11 cellular contexts compared by ENCODE assay signal in the genomic region with DNA sequence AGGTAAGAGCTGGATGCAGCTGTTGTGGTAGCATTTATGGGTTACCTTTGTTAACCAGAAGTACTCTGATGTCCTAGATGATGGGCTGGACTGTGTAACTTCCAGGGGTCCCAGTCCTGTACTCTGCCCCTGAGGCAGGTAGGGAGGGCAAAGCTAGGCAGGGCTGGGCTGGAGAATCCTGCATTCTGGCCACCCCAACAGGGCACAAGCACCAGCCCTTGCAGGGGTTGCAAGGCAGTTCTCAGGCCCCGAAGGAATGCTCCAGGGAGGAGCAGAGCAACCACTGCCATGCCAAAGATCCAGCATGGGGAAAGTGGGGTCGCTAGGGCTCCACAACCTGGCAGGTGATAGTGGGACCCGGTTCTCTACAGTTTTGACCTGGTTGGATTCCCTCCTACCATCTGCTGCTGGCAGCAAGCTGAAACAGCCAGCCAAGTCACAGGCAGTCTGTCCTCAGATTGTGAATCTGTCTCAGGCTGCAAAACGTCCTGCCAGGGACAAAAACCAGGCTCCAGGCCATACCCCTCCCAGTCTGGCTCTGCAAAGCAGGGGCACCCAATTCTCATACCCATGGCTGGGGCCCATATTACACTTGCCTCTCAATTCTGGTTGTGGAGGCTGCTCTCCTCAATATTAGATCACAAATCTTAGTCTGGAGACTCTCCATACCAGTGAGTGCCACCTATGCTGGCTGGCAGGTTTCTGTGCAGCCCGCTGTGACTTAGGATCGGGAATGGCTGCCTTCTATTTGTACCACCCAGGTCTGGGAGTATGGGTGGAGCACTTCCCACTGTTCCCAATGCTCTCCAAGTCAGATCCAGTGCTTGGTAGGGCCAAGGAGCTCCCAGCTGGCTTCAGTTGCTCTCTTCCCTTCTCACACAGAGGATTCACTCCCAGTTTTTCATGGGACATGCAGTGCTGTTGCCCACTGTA.
DNase-seq lines count a peak whose midpoint lies in the region; ATAC-seq and TF ChIP-seq lines count a peak whose summit lies in the region.
"Had no signal": no experiment of that assay in that cellular context is flagged by ENCODE, and none has a peak within 500 bp of the region (broad histone marks: within the 10 kb centered on the region; RNA-seq: fewer than 3 reads in every experiment).

No MANE protein-coding gene starts in this region.

- peak overlapping the region in 1 of 5 donors; percentile 19 for H3K9ac ChIP-seq in subcutaneous abdominal adipose tissue (ENCODE audit: low read length in 5 of 5)

- no peak overlapping the region for H3K4me3 ChIP-seq in subcutaneous abdominal adipose tissue (ENCODE audit: low read depth in 1 of 5, low read length in 5 of 5)
- H3K4me3 ChIP-seq: body of pancreas had no signal

- peak overlapping the region; percentile 24 for H3K27ac ChIP-seq in subcutaneous abdominal adipose tissue (ENCODE audit: low read depth, low read length)
- H3K27ac ChIP-seq: body of pancreas, neutrophil had no signal

- H3K4me1 ChIP-seq in subcutaneous abdominal adipose tissue (ENCODE audit: control insufficient read depth in 5 of 5, insufficient read depth in 5 of 5, low read length in 5 of 5) = peaks cover 2 to 21% (median 11%) of the 10 kb centered on the region in 5 donors
- H3K4me1 ChIP-seq: body of pancreas had no signal

- H3K4me3 Mint-ChIP-seq in activated T-cell treated with anti-CD3 and anti-CD28 coated beads, Interleukin-2, amount 50 U/mL, for 72 hours = no peak overlapping the region
- H3K4me3 Mint-ChIP-seq in brain = no peak overlapping the region

- ATAC-seq in activated T-cell treated with anti-CD3 and anti-CD28 coated beads, Interleukin-2, amount 50 U/mL, for 72 hours (replicated peaks in 1 of 2) = no peak
- ATAC-seq in left colon = no peak
- ATAC-seq: body of pancreas had no signal

- TF ChIP-seq CTCF in brain (conservative IDR thresholded peaks at IDR 0.05) = no peak

- no peaks in the 10 kb centered on the region for H3K27me3 Mint-ChIP-seq in activated T-cell treated with anti-CD3 and anti-CD28 coated beads, Interleukin-2, amount 50 U/mL, for 72 hours (ENCODE audit: low read depth)
- no peaks in the 10 kb centered on the region for H3K27me3 Mint-ChIP-seq in brain

- H3K9me3 Mint-ChIP-seq in activated T-cell treated with anti-CD3 and anti-CD28 coated beads, Interleukin-2, amount 50 U/mL, for 72 hours = no peaks in the 10 kb centered on the region
- peaks cover 0 to 2% (median 0%) of the 10 kb centered on the region in 5 experiments for H3K9me3 Mint-ChIP-seq in brain

- peaks cover 40% of the 10 kb centered on the region for H3K4me1 Mint-ChIP-seq in activated T-cell treated with anti-CD3 and anti-CD28 coated beads, Interleukin-2, amount 50 U/mL, for 72 hours (ENCODE audit: low read depth)
- peaks cover 5% of the 10 kb centered on the region for H3K4me1 Mint-ChIP-seq in brain

- no peak for DNase-seq in activated T-cell treated with anti-CD3 and anti-CD28 coated beads, Interleukin-2, amount 50 U/mL, for 72 hours
- DNase-seq in activated T-cell treated with anti-CD3 and anti-CD28 coated beads, Interleukin-2, amount 50 U/mL, for 1 hour = no peak
- DNase-seq in inferior parietal cortex (ENCODE audit: extremely low spot score) (peak; percentile 5), glomerular visceral epithelial cell (ENCODE audit: extremely low spot score) (no peak), left colon (no peak)
- no peak for DNase-seq in activated CD4-positive, CD25-positive, alpha-beta regulatory T cell (lab: John Stamatoyannopoulos, UW)
- DNase-seq: body of pancreas, SHP77 treated with DMSO at 0.1 percent for 48 hours had no signal

- peak overlapping the region; percentile 44 for H3K27ac Mint-ChIP-seq in activated T-cell treated with anti-CD3 and anti-CD28 coated beads, Interleukin-2, amount 50 U/mL, for 72 hours
- H3K27ac Mint-ChIP-seq in brain = peak overlapping the region in 4 of 5 experiments; percentile 40 to 67 (median 60)

- intact Hi-C loops in left colon (cut with DNase I, micrococcal nuclease) = no loop called here

- no peaks in the 10 kb centered on the region for H3K27me3 ChIP-seq in subcutaneous abdominal adipose tissue (ENCODE audit: control insufficient read depth in 5 of 5, insufficient read depth in 4 of 5, low read length in 5 of 5)
- H3K27me3 ChIP-seq: body of pancreas, neutrophil had no signal

- peaks cover 23 to 60% (median 30%) of the 10 kb centered on the region in 5 donors for H3K36me3 ChIP-seq in subcutaneous abdominal adipose tissue (ENCODE audit: control insufficient read depth in 5 of 5, insufficient read depth in 5 of 5, low read length in 5 of 5)

- H3K9me3 ChIP-seq in subcutaneous abdominal adipose tissue (ENCODE audit: control insufficient read depth in 5 of 5, low read length in 5 of 5) = no peaks in the 10 kb centered on the region
- H3K9me3 ChIP-seq: body of pancreas, neutrophil had no signal

- peaks cover 24 to 60% of the 10 kb centered on the region in 2 donors for H3K36me3 Mint-ChIP-seq in activated T-cell treated with anti-CD3 and anti-CD28 coated beads, Interleukin-2, amount 50 U/mL, for 72 hours (ENCODE audit: insufficient read depth in 2 of 2)
- H3K36me3 Mint-ChIP-seq in brain = peaks cover 90% of the 10 kb centered on the region
